Comparison of ENCODE assay signal across 14 cellular contexts in genomic region chr11:92311616-92312449, GRCh38.
DNase-seq lines count a peak whose midpoint lies in the region; ATAC-seq and TF ChIP-seq lines count a peak whose summit lies in the region.
"Had no signal": no experiment of that assay in that cellular context is flagged by ENCODE, and none has a peak within 500 bp of the region (broad histone marks: within the 10 kb centered on the region; RNA-seq: fewer than 3 reads in every experiment).

No MANE protein-coding gene starts in this region.

- no peak overlapping the region for H2AFZ ChIP-seq in PC-3 (ENCODE audit: low read length)
- no peak overlapping the region for H2AFZ ChIP-seq in OCI-LY7 (ENCODE audit: low read length)

- no peaks in the 10 kb centered on the region for H3K36me3 ChIP-seq in PC-3 (ENCODE audit: low read depth, low read length)
- H3K36me3 ChIP-seq in OCI-LY7 (ENCODE audit: insufficient read depth, low read length): no peaks in the 10 kb centered on the region
- H3K36me3 ChIP-seq: BLaER1, MG63 had no signal

- H3K4me3 ChIP-seq in PC-3 (ENCODE audit: low read length): no peak overlapping the region
- no peak overlapping the region for H3K4me3 ChIP-seq in OCI-LY7 (ENCODE audit: low read depth, low read length, poor library complexity, severe bottlenecking)
- H3K4me3 ChIP-seq: BLaER1, MG63 had no signal

- H3K4me2 ChIP-seq in PC-3 (ENCODE audit: low read length) (no peak overlapping the region), OCI-LY7 (ENCODE audit: low read length) (no peak overlapping the region)
- H3K4me2 ChIP-seq: BLaER1 had no signal

- H3K27me3 Mint-ChIP-seq in HFFc6 (ENCODE audit: insufficient read depth) (no peaks in the 10 kb centered on the region; the same call in 1 of the 2 replicates), glutamatergic neuron (ENCODE audit: unreplicated experiment) (no peaks in the 10 kb centered on the region), progenitor cell of endocrine pancreas (no peaks in the 10 kb centered on the region)

- intact Hi-C loops in PC-3 (cut with micrococcal nuclease): no loop called here
- intact Hi-C loops in OCI-LY7 (cut with micrococcal nuclease; ENCODE audit: unreplicated experiment): no loop called here

- H3K4me1 Mint-ChIP-seq in HFFc6 (ENCODE audit: low read depth): peaks cover 18% of the 10 kb centered on the region
- H3K4me1 Mint-ChIP-seq in glutamatergic neuron (ENCODE audit: low read depth, unreplicated experiment): peaks cover 14% of the 10 kb centered on the region
- peaks cover 12% of the 10 kb centered on the region for H3K4me1 Mint-ChIP-seq in progenitor cell of endocrine pancreas (ENCODE audit: low read depth)

- POLR2A ChIA-PET in PC-3 (lab: Charles Lee; ENCODE audit: unreplicated experiment) (no interaction called here), OCI-LY7 (lab: Charles Lee) (no interaction called here)

- no peak overlapping the region for H3K9ac ChIP-seq in PC-3 (ENCODE audit: low read length)
- H3K9ac ChIP-seq: BLaER1 had no signal

- no peaks in the 10 kb centered on the region for H3K9me3 Mint-ChIP-seq in HFFc6
- peaks cover 1% of the 10 kb centered on the region for H3K9me3 Mint-ChIP-seq in glutamatergic neuron (ENCODE audit: unreplicated experiment)
- no peaks in the 10 kb centered on the region for H3K9me3 Mint-ChIP-seq in progenitor cell of endocrine pancreas (ENCODE audit: low read depth)

- no peaks in the 10 kb centered on the region for H3K79me2 ChIP-seq in PC-3 (ENCODE audit: low read length)
- no peaks in the 10 kb centered on the region for H3K79me2 ChIP-seq in OCI-LY7 (ENCODE audit: insufficient read depth, low read depth, low read length)

- no peaks in the 10 kb centered on the region for H4K20me1 ChIP-seq in PC-3 (ENCODE audit: low read length)
- no peaks in the 10 kb centered on the region for H4K20me1 ChIP-seq in OCI-LY7 (ENCODE audit: insufficient read depth, low read length)
- H4K20me1 ChIP-seq: BLaER1 had no signal

- no peaks in the 10 kb centered on the region for H3K4me1 ChIP-seq in PC-3 (ENCODE audit: insufficient read depth, low read length)
- H3K4me1 ChIP-seq in OCI-LY7 (ENCODE audit: insufficient read depth, low read length, poor library complexity, severe bottlenecking): no peaks in the 10 kb centered on the region
- H3K4me1 ChIP-seq: BLaER1 had no signal

- peak; percentile 50 for TF ChIP-seq CTCF in HFFc6 (IDR thresholded peaks at IDR 0.05)
- peak; percentile 19; the same call in 1 of the 2 replicates for TF ChIP-seq CTCF in PC-3 (conservative IDR thresholded peaks at IDR 0.05; ENCODE audit: low read depth, low read length)
- peak; percentile 52 for TF ChIP-seq CTCF in glutamatergic neuron (IDR thresholded peaks at IDR 0.05; ENCODE audit: partially characterized antibody, unreplicated experiment)
- TF ChIP-seq CTCF in progenitor cell of endocrine pancreas (IDR thresholded peaks at IDR 0.05; ENCODE audit: unreplicated experiment): peak; percentile 39
- TF ChIP-seq CTCF in OCI-LY7 (conservative IDR thresholded peaks at IDR 0.05; ENCODE audit: low read length): no peak

- H3K36me3 Mint-ChIP-seq in HFFc6 (ENCODE audit: low read depth) (no peaks in the 10 kb centered on the region; the same call in 1 of the 2 replicates), glutamatergic neuron (ENCODE audit: unreplicated experiment) (no peaks in the 10 kb centered on the region), progenitor cell of endocrine pancreas (ENCODE audit: insufficient read depth) (no peaks in the 10 kb centered on the region)

- peaks cover 3% of the 10 kb centered on the region; the same call in 1 of the 2 replicates for H3K27me3 ChIP-seq in PC-3 (ENCODE audit: low read length)
- H3K27me3 ChIP-seq: BLaER1, MG63 had no signal

- no peaks in the 10 kb centered on the region for H3K9me3 ChIP-seq in PC-3 (ENCODE audit: low read length)
- no peaks in the 10 kb centered on the region for H3K9me3 ChIP-seq in OCI-LY7 (ENCODE audit: low read length)
- H3K9me3 ChIP-seq: BLaER1, MG63 had no signal

- H3K27ac ChIP-seq in PC-3 (ENCODE audit: low read length): no peak overlapping the region
- H3K27ac ChIP-seq in OCI-LY7 (ENCODE audit: low read depth, low read length, poor library complexity, severe bottlenecking): no peak overlapping the region
- H3K27ac ChIP-seq: BLaER1 had no signal

- H3K4me3 Mint-ChIP-seq in HFFc6: no peak overlapping the region
- H3K4me3 Mint-ChIP-seq in glutamatergic neuron (ENCODE audit: unreplicated experiment): no peak overlapping the region
- H3K4me3 Mint-ChIP-seq in progenitor cell of endocrine pancreas (ENCODE audit: low read depth): no peak overlapping the region

- ATAC-seq in PC-3 (no peak), HG03095 (IDR thresholded peaks at IDR 0.05; ENCODE audit: unreplicated experiment) (no peak), HG02571 (IDR thresholded peaks at IDR 0.05; ENCODE audit: unreplicated experiment) (no peak)
- ATAC-seq: left ventricle myocardium superior had no signal

- CTCF ChIA-PET in PC-3 (lab: Charles Lee) (no interaction called here), OCI-LY7 (lab: Charles Lee; ENCODE audit: unreplicated experiment) (no interaction called here)

- H3K27ac Mint-ChIP-seq in HFFc6 (no peak overlapping the region), glutamatergic neuron (ENCODE audit: unreplicated experiment) (no peak overlapping the region), progenitor cell of endocrine pancreas (no peak overlapping the region)

- peak; percentile 27 for DNase-seq in HFFc6
- DNase-seq in PC-3: peak; percentile 31
- no peak for DNase-seq in glutamatergic neuron
- no peak for DNase-seq in progenitor cell of endocrine pancreas (ENCODE audit: low spot score, unreplicated experiment)
- DNase-seq in OCI-LY7 (ENCODE audit: low spot score): no peak
- DNase-seq: activated effector memory CD4-positive, alpha-beta T cell treated with anti-CD3 and anti-CD28 coated beads, Interleukin-2, amount 50 U/mL, for 16 hours; amygdala; cortex of kidney; left ventricle myocardium superior; MG63; T-helper 2 cell had no signal

- no peaks in the 10 kb centered on the region for H3F3A ChIP-seq in PC-3 (ENCODE audit: low read length, unreplicated experiment)

- no TSS peak for BruUV-seq in PC-3 (replicated peaks; lab: Mats Ljungman, UMichigan)
- no TSS peak for BruUV-seq in OCI-LY7 (replicated peaks; lab: Mats Ljungman, UMichigan)

- H3K9me2 ChIP-seq in PC-3 (replicated peaks; ENCODE audit: low read length) (no peaks in the 10 kb centered on the region), OCI-LY7 (ENCODE audit: insufficient read depth, low read length) (no peaks in the 10 kb centered on the region)

Comparison
In these comparisons a context has a peak if more than half of its experiments do, and no peak if none do; other contexts are left out.
1. DNase-seq: peak in HFFc6 (single experiment) and PC-3 (single experiment); none in glutamatergic neuron (single experiment), progenitor cell of endocrine pancreas (single experiment) and OCI-LY7 (single experiment).